14 cellular contexts compared by ENCODE assay signal in the genomic region with DNA sequence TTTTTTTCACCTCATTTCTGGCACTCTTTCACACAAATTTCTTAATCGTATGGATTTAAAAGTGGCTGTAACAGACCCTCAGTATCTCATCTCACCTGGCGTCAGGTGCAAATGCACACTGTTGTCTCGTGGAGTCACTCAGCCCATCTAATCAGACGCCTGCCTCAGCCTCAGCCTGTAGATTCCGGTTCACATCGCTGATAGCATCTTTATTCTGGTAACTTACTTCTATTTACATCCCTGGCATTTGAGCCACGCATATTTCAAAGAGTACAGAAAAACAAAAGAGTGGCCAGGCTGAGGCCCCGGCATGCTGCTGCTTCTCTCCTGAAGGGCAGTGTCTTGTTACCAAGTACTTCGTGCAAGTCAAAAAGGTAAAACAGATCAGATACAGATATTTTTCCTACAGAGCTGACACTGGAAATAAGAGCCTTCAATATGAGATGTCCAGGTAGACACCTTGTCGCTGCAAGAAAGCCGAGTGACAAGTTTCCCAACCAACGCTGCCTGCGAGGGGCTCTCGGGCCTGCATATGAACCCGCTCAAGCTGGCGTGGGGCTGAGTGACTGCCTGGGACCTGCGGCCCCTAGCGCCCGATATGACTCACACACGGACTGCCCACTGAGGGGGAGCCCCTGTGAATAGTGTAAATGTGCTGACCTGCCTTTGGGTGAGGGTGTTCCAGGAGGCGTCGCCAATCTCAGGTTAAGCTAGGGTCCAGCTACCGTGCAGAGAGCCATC. TPM values are rescaled to one million over a fixed set of nuclear protein-coding genes. Genes with fewer than 3 reads are reported as not detected.
"Had no signal": no experiment of that assay in that cellular context is flagged by ENCODE, and none has a peak within 500 bp of the region (broad histone marks: within the 10 kb centered on the region; RNA-seq: fewer than 3 reads in every experiment).

No MANE protein-coding gene starts in this region.

- H3K27ac ChIP-seq: SJSA1, skin epidermis, WERI-Rb-1 had no signal

- H3K27ac Mint-ChIP-seq: activated naive CD8-positive, alpha-beta T cell treated with anti-CD3 and anti-CD28 coated beads, Interleukin-2, amount 10 ng/mL, durations not matched to agents 7 days and 5 days; natural killer cell treated with Interleukin-12 subunit alpha and Interleukin-12 subunit beta and Interleukin-15 and Interleukin-18, amount 100 ng/mL, for 72 hours had no signal

- H3K9me3 ChIP-seq: transverse colon had no signal

- H3K4me3 ChIP-seq: SJSA1, skin epidermis, transverse colon had no signal

- DNase-seq: activated CD4-positive, alpha-beta T cell treated with anti-CD3 and anti-CD28 coated beads for 4 hours; activated naive CD8-positive, alpha-beta T cell treated with anti-CD3 and anti-CD28 coated beads, Interleukin-2, amount 10 ng/mL, durations not matched to agents 7 days and 5 days; activated T-cell treated with anti-CD3 and anti-CD28 coated beads, Interleukin-2, amount 50 U/mL, for 1 hour; anterior cingulate cortex; left colon; occipital lobe; T-helper 9 cell; transverse colon; WERI-Rb-1 had no signal

- H3K4me3 Mint-ChIP-seq: activated naive CD8-positive, alpha-beta T cell treated with anti-CD3 and anti-CD28 coated beads, Interleukin-2, amount 10 ng/mL, durations not matched to agents 7 days and 5 days; natural killer cell treated with Interleukin-12 subunit alpha and Interleukin-12 subunit beta and Interleukin-15 and Interleukin-18, amount 100 ng/mL, for 72 hours had no signal

- H3K36me3 ChIP-seq: SJSA1, transverse colon, WERI-Rb-1 had no signal

- ATAC-seq: esophagus mucosa; left colon; natural killer cell treated with Interleukin-12 subunit alpha and Interleukin-12 subunit beta and Interleukin-15 and Interleukin-18, amount 100 ng/mL, for 72 hours had no signal

- H3K36me3 Mint-ChIP-seq: activated naive CD8-positive, alpha-beta T cell treated with anti-CD3 and anti-CD28 coated beads, Interleukin-2, amount 10 ng/mL, durations not matched to agents 7 days and 5 days; natural killer cell treated with Interleukin-12 subunit alpha and Interleukin-12 subunit beta and Interleukin-15 and Interleukin-18, amount 100 ng/mL, for 72 hours had no signal

- H3K9me3 Mint-ChIP-seq: activated naive CD8-positive, alpha-beta T cell treated with anti-CD3 and anti-CD28 coated beads, Interleukin-2, amount 10 ng/mL, durations not matched to agents 7 days and 5 days; natural killer cell treated with Interleukin-12 subunit alpha and Interleukin-12 subunit beta and Interleukin-15 and Interleukin-18, amount 100 ng/mL, for 72 hours had no signal

RNA-seq across cellular contexts. Expression of a gene that starts 4.3 kb away (rescaled TPM):
- total RNA-seq: dermis microvascular lymphatic vessel endothelial cell, SJSA1 had no signal
